Comparison of ENCODE assay signal across 17 cellular contexts in genomic region chr6:136750821-136751220, GRCh38. TPM values are rescaled to one million over a fixed set of nuclear protein-coding genes. Genes with fewer than 3 reads are reported as not detected.
A peak's percentile ranks its signal among the peaks of the same experiment; 100 is the strongest.
DNase-seq lines count a peak whose midpoint lies in the region; ATAC-seq and TF ChIP-seq lines count a peak whose summit lies in the region.
"Had no signal": no experiment of that assay in that cellular context is flagged by ENCODE, and none has a peak within 500 bp of the region (broad histone marks: within the 10 kb centered on the region; RNA-seq: fewer than 3 reads in every experiment).

No MANE protein-coding gene starts in this region.

- H3K4me3 ChIP-seq in GM08714 (ENCODE audit: low read length): 0 out of 2 replicates have a peak overlapping the region, but pooled peaks have one; percentile 13
- H3K4me3 ChIP-seq: lower lobe of right lung, pancreas had no signal

- intact Hi-C loops in CD14-positive monocyte (cut with micrococcal nuclease): loop anchor here (5.0 kb wide), 1 partner anchor 41 kb away; the partner anchor contains the start of gene MAP3K5 (in 2 of the 2)

- ATAC-seq in natural killer cell treated with Interleukin-12 subunit alpha and Interleukin-12 subunit beta and Interleukin-15 and Interleukin-18, amount 100 ng/mL, for 72 hours: no peak
- no peak for ATAC-seq in GM21737 (IDR thresholded peaks at IDR 0.05; ENCODE audit: unreplicated experiment)

- TF ChIP-seq CTCF in CD14-positive monocyte (IDR thresholded peaks at IDR 0.05): no peak

- no peak for DNase-seq in CD14-positive monocyte (ENCODE audit: low spot score)
- DNase-seq in caudate nucleus (lab: John Stamatoyannopoulos, UW): no peak
- DNase-seq in natural killer cell treated with Interleukin-12 subunit alpha and Interleukin-12 subunit beta and Interleukin-15 and Interleukin-18, amount 100 ng/mL, for 72 hours (ENCODE audit: low spot score): no peak
- no peak for DNase-seq in stimulated activated CD4-positive, alpha-beta T cell treated with anti-CD3 and anti-CD28 coated beads, Interleukin-12 subunit alpha, Interleukin-12 subunit beta, amount 100 ng/mL, for 4 hours
- no peak for DNase-seq in anterior cingulate cortex (lab: John Stamatoyannopoulos, UW)
- no peak for DNase-seq in OCI-M1 (lab: John Stamatoyannopoulos, UW)
- DNase-seq: activated CD4-positive, CD25-positive, alpha-beta regulatory T cell treated with anti-CD3 and anti-CD28 coated beads, Interleukin-2, amount 50 U/mL, for 72 hours; activated gamma-delta T cell treated with Interleukin-2 at 50 U/mL for 16 hours; erythroblast; HCEC 1CT; lower lobe of right lung; NK-92 treated with Interleukin-12 subunit alpha and Interleukin-12 subunit beta, amount 100 ng/mL, for 24 hours; pancreas; stimulated activated CD8-positive, alpha-beta memory T cell treated with anti-CD3 and anti-CD28 coated beads, Interleukin-4, amount 100 ng/mL, for 48 hours had no signal

- peaks cover 62% of the 10 kb centered on the region for H3K4me1 Mint-ChIP-seq in CD14-positive monocyte
- peaks cover 73 to 88% of the 10 kb centered on the region in 2 donors for H3K4me1 Mint-ChIP-seq in natural killer cell treated with Interleukin-12 subunit alpha and Interleukin-12 subunit beta and Interleukin-15 and Interleukin-18, amount 100 ng/mL, for 72 hours (ENCODE audit: low read depth in 2 of 2)

- H3K4me3 Mint-ChIP-seq in CD14-positive monocyte: peak overlapping the region in 1 of 2 donors; percentile 20
- H3K4me3 Mint-ChIP-seq in natural killer cell treated with Interleukin-12 subunit alpha and Interleukin-12 subunit beta and Interleukin-15 and Interleukin-18, amount 100 ng/mL, for 72 hours: peak overlapping the region; percentile 75

- H3K36me3 Mint-ChIP-seq in CD14-positive monocyte: peaks cover 7 to 8% of the 10 kb centered on the region in 2 donors
- no peaks in the 10 kb centered on the region for H3K36me3 Mint-ChIP-seq in natural killer cell treated with Interleukin-12 subunit alpha and Interleukin-12 subunit beta and Interleukin-15 and Interleukin-18, amount 100 ng/mL, for 72 hours

- peaks cover 0 to 2% (median 1%) of the 10 kb centered on the region in 3 donors for H3K27me3 Mint-ChIP-seq in CD14-positive monocyte (ENCODE audit: low read depth in 3 of 3)
- H3K27me3 Mint-ChIP-seq in natural killer cell treated with Interleukin-12 subunit alpha and Interleukin-12 subunit beta and Interleukin-15 and Interleukin-18, amount 100 ng/mL, for 72 hours: no peaks in the 10 kb centered on the region

- peaks cover 0 to 2% (median 0%) of the 10 kb centered on the region in 7 donors for H3K9me3 Mint-ChIP-seq in CD14-positive monocyte
- H3K9me3 Mint-ChIP-seq in natural killer cell treated with Interleukin-12 subunit alpha and Interleukin-12 subunit beta and Interleukin-15 and Interleukin-18, amount 100 ng/mL, for 72 hours: no peaks in the 10 kb centered on the region

- peak overlapping the region in 6 of 7 donors; percentile 14 to 83 (median 62) for H3K27ac Mint-ChIP-seq in CD14-positive monocyte
- H3K27ac Mint-ChIP-seq in natural killer cell treated with Interleukin-12 subunit alpha and Interleukin-12 subunit beta and Interleukin-15 and Interleukin-18, amount 100 ng/mL, for 72 hours: peak overlapping the region; percentile 80 to 85

- H3K27ac ChIP-seq in caudate nucleus (ENCODE audit: low read depth, low read length): peak overlapping the region; percentile 72
- H3K27ac ChIP-seq: C4-2B had no signal

RNA-seq across cellular contexts. Expression of gene MAP3K5, which starts 41.5 kb away (rescaled TPM):
- polyA plus RNA-seq in CD14-positive monocyte: 10 to 100 TPM in 1 of 2 donors, 1 to 10 TPM in 1; 9.6 to 11.1 TPM
- total RNA-seq in natural killer cell treated with Interleukin-12 subunit alpha and Interleukin-12 subunit beta and Interleukin-15 and Interleukin-18, amount 100 ng/mL, for 72 hours: 10 to 100 TPM; 27.9 to 33.0 TPM
